ENCODE assay signal across 17 cellular contexts in the genomic region with DNA sequence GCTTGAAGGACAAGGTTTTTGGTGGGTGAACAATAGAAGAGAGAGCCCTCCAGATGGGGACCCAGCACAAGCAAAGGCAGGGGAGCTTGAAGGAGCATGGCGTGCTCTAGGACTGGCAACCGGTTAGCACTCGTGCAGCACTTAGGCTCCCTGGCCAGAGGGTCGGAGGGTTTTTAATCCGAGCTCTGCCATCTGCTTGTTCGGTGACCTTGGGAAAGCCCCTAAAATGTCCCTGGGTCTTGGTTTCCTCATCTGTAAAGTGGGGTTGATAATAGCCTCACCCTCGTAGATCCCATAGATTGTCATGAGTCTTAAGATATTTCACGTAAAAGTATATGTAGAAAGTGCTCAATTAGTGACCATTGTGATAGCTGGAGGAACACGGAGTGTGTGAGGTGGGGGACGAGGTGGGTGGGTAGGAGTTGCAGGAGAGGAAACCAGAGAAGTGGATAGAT. TPM values are rescaled to one million over a fixed set of nuclear protein-coding genes. Genes with fewer than 3 reads are reported as not detected.
A peak's percentile ranks its signal among the peaks of the same experiment; 100 is the strongest.
DNase-seq lines count a peak whose midpoint lies in the region; ATAC-seq, FAIRE-seq and TF ChIP-seq lines count a peak whose summit lies in the region.
"Had no signal": no experiment of that assay in that cellular context is flagged by ENCODE, and none has a peak within 500 bp of the region (broad histone marks: within the 10 kb centered on the region; RNA-seq: fewer than 3 reads in every experiment).

No MANE protein-coding gene starts in this region.

- no peak overlapping the region for H3K9ac ChIP-seq in K562 (ENCODE audit: insufficient read depth in 1 of 2, low read depth in 2 of 2, low read length in 2 of 2)

- ATAC-seq in K562: no peak
- ATAC-seq in stimulated activated memory B cell treated with anti-CD40 and anti-IgM and Interleukin-4, amounts not matched to agents 10 μg/mL and 1 μg/mL and 100 μg/mL, for 72 hours: peak; percentile 4
- ATAC-seq: GM23338, HepG2 had no signal

- intact Hi-C loops in K562 (cut with micrococcal nuclease): loop anchor here (10.0 kb wide), 1 partner anchor 211 kb away; no protein-coding TSS in a partner anchor

- FAIRE-seq in K562 (lab: Jason Lieb, UNC): no peak
- FAIRE-seq: HepG2 had no signal

- CTCF ChIA-PET in K562 (lab: Yijun Ruan, JAX; ENCODE audit: low intra/inter-chr PET ratio): no interaction called here

- H3K36me3 ChIP-seq in K562 (ENCODE audit: control insufficient read depth, insufficient read depth, low read length): no peaks in the 10 kb centered on the region
- H3K36me3 ChIP-seq: MG63 had no signal

- H3K4me1 Mint-ChIP-seq in stimulated activated memory B cell treated with anti-CD40 and anti-IgM and Interleukin-4, amounts not matched to agents 10 μg/mL and 1 μg/mL and 100 μg/mL, for 72 hours: peaks cover 52% of the 10 kb centered on the region

- H3K27ac Mint-ChIP-seq in stimulated activated memory B cell treated with anti-CD40 and anti-IgM and Interleukin-4, amounts not matched to agents 10 μg/mL and 1 μg/mL and 100 μg/mL, for 72 hours: peak overlapping the region; percentile 37
- H3K27ac Mint-ChIP-seq: GM23338 had no signal

- no peaks in the 10 kb centered on the region for H3K79me2 ChIP-seq in K562 (ENCODE audit: control insufficient read depth, insufficient read depth, low read length)

- no peaks in the 10 kb centered on the region for H3K36me3 Mint-ChIP-seq in stimulated activated memory B cell treated with anti-CD40 and anti-IgM and Interleukin-4, amounts not matched to agents 10 μg/mL and 1 μg/mL and 100 μg/mL, for 72 hours

- no peak overlapping the region for H2AFZ ChIP-seq in K562 (ENCODE audit: low read depth, low read length)
- H2AFZ ChIP-seq: GM23338 had no signal

- in situ Hi-C loops in K562 (cut with MboI): no loop called here

- TF ChIP-seq RAD21 in K562 (CRISPR knock-in tag; conservative IDR thresholded peaks at IDR 0.05 in 1 of 2, IDR thresholded peaks at IDR 0.05 in 1 of 2): no peak

- H3K27me3 ChIP-seq in K562 (ENCODE audit: control insufficient read depth in 2 of 2, insufficient read depth in 2 of 2, low read length in 2 of 2): peaks cover 6 to 25% of the 10 kb centered on the region in 2 experiments; a peak in 4 of 5 replicates

- TF ChIP-seq EP300 in K562 (IDR thresholded peaks at IDR 0.05; ENCODE audit: low read length): no peak

- no peaks in the 10 kb centered on the region; the same call in 1 of the 2 replicates for H3K9me3 ChIP-seq in K562 (replicated peaks; ENCODE audit: control insufficient read depth, insufficient read depth, low read depth, low read length)

- H3K4me3 ChIP-seq in K562: no peak overlapping the region
- no peak overlapping the region for H3K4me3 ChIP-seq in coronary artery
- H3K4me3 ChIP-seq: GM23338, MG63 had no signal

- H3K4me3 Mint-ChIP-seq in stimulated activated memory B cell treated with anti-CD40 and anti-IgM and Interleukin-4, amounts not matched to agents 10 μg/mL and 1 μg/mL and 100 μg/mL, for 72 hours: no peak overlapping the region
- H3K4me3 Mint-ChIP-seq: GM23338 had no signal

- no peak for TF ChIP-seq POLR2A in K562 (conservative IDR thresholded peaks at IDR 0.05)

- no peak overlapping the region for H3K4me2 ChIP-seq in K562 (ENCODE audit: insufficient read depth, low read length)
- H3K4me2 ChIP-seq: GM23338 had no signal

- WGBS in K562 (ENCODE audit: insufficient coverage, low coverage, missing lambda C conversion rate): 19% methylated on average over 10 of the region's 10 CpGs

- H3K27ac ChIP-seq in K562 (ENCODE audit: extremely low read depth, low read depth, low read length) (no peak overlapping the region), coronary artery (no peak overlapping the region)

- H3K4me1 ChIP-seq in K562 (replicated peaks in 1 of 2; ENCODE audit: control insufficient read depth in 2 of 2, insufficient read depth in 2 of 2, low read length in 2 of 2): peaks cover 11 to 12% of the 10 kb centered on the region in 2 experiments; a peak in 4 of 5 replicates

- no peak for TF ChIP-seq CTCF in K562 (IDR thresholded peaks at IDR 0.05 in 2 of 3, conservative IDR thresholded peaks at IDR 0.05 in 1 of 3; ENCODE audit: insufficient read depth in 2 of 3, low read depth in 1 of 3, low read length in 3 of 3)
- TF ChIP-seq CTCF in coronary artery (IDR thresholded peaks at IDR 0.05): no peak

- H3K9me3 Mint-ChIP-seq in stimulated activated memory B cell treated with anti-CD40 and anti-IgM and Interleukin-4, amounts not matched to agents 10 μg/mL and 1 μg/mL and 100 μg/mL, for 72 hours: peaks cover 7% of the 10 kb centered on the region

- H3K9me1 ChIP-seq in K562 (ENCODE audit: control insufficient read depth, insufficient read depth, low read length): no peaks in the 10 kb centered on the region

- POLR2A ChIA-PET in K562 (lab: Yijun Ruan, JAX): interaction anchor here (0.7 to 1.0 kb wide), 2 partner anchors 22 to 31 kb away, joined by 3 read pairs; no protein-coding TSS in a partner anchor

- DNase-seq in NCI-H82 (lab: John Stamatoyannopoulos, UW): peak; percentile 23
- no peak for DNase-seq in NCI-H82 treated with DMSO at 0.1 percent for 48 hours (lab: John Stamatoyannopoulos, UW; ENCODE audit: unreplicated experiment)
- peak; percentile 53 for DNase-seq in NAMALWA (ENCODE audit: low spot score)
- no peak for DNase-seq in K562 (ENCODE audit: extremely low read depth in 1 of 4, low spot score in 3 of 4)
- DNase-seq in coronary artery (ENCODE audit: low spot score): no peak
- no peak for DNase-seq in DMS79 treated with DMSO at 0.1 percent for 48 hours (lab: John Stamatoyannopoulos, UW)
- no peak for DNase-seq in GF-D8 (lab: John Stamatoyannopoulos, UW)
- DNase-seq: DND-41, MG63, NCI-H1092 treated with DMSO at 0.1 percent for 48 hours, NCI-H1694, NCI-H446 had no signal

- H3K27me3 Mint-ChIP-seq in stimulated activated memory B cell treated with anti-CD40 and anti-IgM and Interleukin-4, amounts not matched to agents 10 μg/mL and 1 μg/mL and 100 μg/mL, for 72 hours: peaks cover 14% of the 10 kb centered on the region

- no TSS peak for BruUV-seq in K562 (replicated peaks; lab: Mats Ljungman, UMichigan)

- H4K20me1 ChIP-seq in K562 (replicated peaks; ENCODE audit: control insufficient read depth, insufficient read depth, low read length): no peaks in the 10 kb centered on the region

TF ChIP-seq in K562, 482 proteins besides CTCF, POLR2A, EP300 and RAD21:
- TF ChIP-seq HNRNPL (IDR thresholded peaks at IDR 0.05; ENCODE audit: low read depth, low read length) (no peak), POLR2B (IDR thresholded peaks at IDR 0.05; ENCODE audit: low read depth, partially characterized antibody) (no peak), NR1H2 (CRISPR knock-in tag; IDR thresholded peaks at IDR 0.05) (no peak), CBX2 (IDR thresholded peaks at IDR 0.05; ENCODE audit: insufficient read depth, low read length, poor library complexity, severe bottlenecking) (no peak), ESRRA (IDR thresholded peaks at IDR 0.05; ENCODE audit: borderline replicate concordance, low read depth) (peak; percentile 81)

RNA-seq across cellular contexts. Expression of a gene that starts 16.6 kb away (rescaled TPM):
- not detected in 2 replicates for total RNA-seq in K562 (2011; cell fraction: chromatin; rRNA removed; ENCODE audit: low replicate concordance)
- total RNA-seq in K562 (2011; cell fraction: nucleolus; rRNA removed): not detected in 2 replicates
- not detected in 2 replicates for total RNA-seq in K562 (2011; cell fraction: nucleoplasm; rRNA removed)
- total RNA-seq in K562 (2014; rRNA removed): 0.27 TPM in 1 of 2 replicates, not detected in the other
- total RNA-seq in K562 (2014; rRNA removed; fragmentation: Illumina TruSeq; extraction: Trizol): not detected in 2 replicates
- 0.38 and 0.51 TPM in 2 replicates for total RNA-seq in K562 (2015; rRNA removed; fragmentation: Illumina TruSeq; extraction: Trizol)
- total RNA-seq in K562 (2021): not detected in 2 replicates
- polyA plus RNA-seq in K562 (2011; rRNA removed): 0.04 TPM in 1 of 2 replicates, not detected in the other
- polyA plus RNA-seq in K562 (2011; cell fraction: cytosol; rRNA removed): 0.01 and 0.07 TPM in 2 replicates
- polyA plus RNA-seq in K562 (2011; cell fraction: nucleus; rRNA removed): not detected in 2 replicates
- 0.13 and 0.50 TPM in 2 replicates for polyA plus RNA-seq in K562 (2012)
- not detected in 2 replicates for polyA plus RNA-seq in K562 (2014; fragmentation: Illumina TruSeq; extraction: Trizol)
- not detected for polyA plus RNA-seq in K562 (2014; fragmentation: Nextera tagmentation; extraction: Ambion mirVana)
- polyA plus RNA-seq in K562 (2014; rRNA removed): 0.09 TPM in 1 of 2 replicates, not detected in the other
- polyA minus RNA-seq in K562 (2011; rRNA and poly(A)+ RNA removed): 0.18 TPM in 1 of 2 replicates, not detected in the other
- polyA minus RNA-seq in K562 (2011; cell fraction: cytosol; rRNA and poly(A)+ RNA removed): not detected in 2 replicates
- polyA minus RNA-seq in K562 (2011; cell fraction: nucleus; rRNA and poly(A)+ RNA removed): not detected in 2 replicates
- total RNA-seq: HepG2, SK-MEL-5 had no signal
- polyA plus RNA-seq: GM23338 had no signal

RNA-seq across cellular contexts. Expression of a gene that starts 25.2 kb away (rescaled TPM):
- total RNA-seq in K562 (2011; cell fraction: chromatin; rRNA removed; ENCODE audit: low replicate concordance): not detected in 2 replicates
- not detected in 2 replicates for total RNA-seq in K562 (2011; cell fraction: nucleolus; rRNA removed)
- total RNA-seq in K562 (2011; cell fraction: nucleoplasm; rRNA removed): not detected in 2 replicates
- total RNA-seq in K562 (2014; rRNA removed) (not detected in 2 replicates), K562 (2014; rRNA removed; fragmentation: Illumina TruSeq; extraction: Trizol) (not detected in 2 replicates), K562 (2015; rRNA removed; fragmentation: Illumina TruSeq; extraction: Trizol) (not detected in 2 replicates), K562 (2021) (not detected in 2 replicates)
- polyA plus RNA-seq in K562 (2011; rRNA removed) (0.04 TPM in 1 of 2 replicates, not detected in the other), K562 (2014; fragmentation: Illumina TruSeq; extraction: Trizol) (not detected in 2 replicates), K562 (2014; fragmentation: Nextera tagmentation; extraction: Ambion mirVana) (not detected), K562 (2014; rRNA removed) (not detected in 2 replicates)
- polyA plus RNA-seq in K562 (2011; cell fraction: cytosol; rRNA removed): not detected in 2 replicates
- polyA plus RNA-seq in K562 (2011; cell fraction: nucleus; rRNA removed): not detected in 2 replicates
- polyA plus RNA-seq in K562 (2012): 0.30 TPM in 1 of 2 replicates, not detected in the other
- not detected in 2 replicates for polyA minus RNA-seq in K562 (2011; rRNA and poly(A)+ RNA removed)
- polyA minus RNA-seq in K562 (2011; cell fraction: cytosol; rRNA and poly(A)+ RNA removed): not detected in 2 replicates
- not detected in 2 replicates for polyA minus RNA-seq in K562 (2011; cell fraction: nucleus; rRNA and poly(A)+ RNA removed)
- polyA plus RNA-seq: BJ, HepG2 had no signal

Comparison
In these comparisons a context has a peak if more than half of its experiments do, and no peak if none do; other contexts are left out.
1. DNase-seq: peak in NCI-H82 (single experiment) and NAMALWA (single experiment); none in NCI-H82 treated with DMSO at 0.1 percent for 48 hours (single experiment), K562 (0 of 4), coronary artery (single experiment), DMS79 treated with DMSO at 0.1 percent for 48 hours (single experiment) and GF-D8 (single experiment).